In genomic region chr15:73941044-73941443, GRCh38 we compare ENCODE assay signal across 1 cellular context.
TF ChIP-seq lines count a peak whose summit lies in the region.

No MANE protein-coding gene starts in this region.

TF ChIP-seq in SK-N-SH, 30 proteins besides CTCF, POLR2A, EP300 and RAD21 (continued from another document):
- TF ChIP-seq NFIC (IDR thresholded peaks at IDR 0.05; ENCODE audit: borderline replicate concordance) = peak; percentile 77
